In the genomic region with DNA sequence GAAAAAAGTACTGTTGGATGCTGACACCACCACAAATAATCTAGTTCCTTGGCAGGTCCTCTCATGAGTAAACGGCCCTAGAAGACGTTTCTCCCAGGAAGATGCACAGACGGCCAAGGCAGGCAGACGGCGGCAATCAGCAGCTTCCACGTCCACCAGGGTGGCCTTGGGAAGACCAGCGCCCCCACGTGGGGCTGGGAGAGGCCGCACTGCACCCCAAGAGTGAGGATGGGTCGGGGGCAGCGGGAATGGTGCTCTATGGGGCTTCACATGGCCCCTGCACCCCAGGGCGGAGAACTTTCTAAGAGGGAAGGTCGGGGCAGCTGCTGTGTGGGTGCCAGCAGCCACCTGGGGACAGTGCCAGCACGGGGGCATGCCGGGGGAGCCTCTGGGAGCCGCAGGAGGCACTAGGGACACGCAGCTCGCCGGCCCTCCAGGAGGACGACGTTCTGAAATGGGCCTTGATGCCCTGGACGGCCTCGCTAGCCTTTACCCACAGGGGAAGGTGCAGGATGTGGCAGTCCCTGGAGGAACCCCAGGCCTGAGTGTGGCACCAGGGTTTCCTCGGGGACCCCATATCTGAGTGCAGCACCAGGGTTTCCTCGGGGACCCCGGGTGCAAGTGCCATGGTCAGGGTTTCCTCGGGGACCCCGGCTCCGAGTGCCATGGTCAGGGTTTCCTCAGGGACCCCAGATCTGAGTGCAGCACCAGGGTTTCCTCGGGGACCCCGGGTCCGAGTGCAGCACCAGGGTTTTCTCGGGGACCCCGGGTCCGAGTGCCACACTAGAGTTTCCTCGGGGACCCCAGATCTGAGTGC, we compare ENCODE assay signal across 1 cellular context.
A peak's percentile ranks its signal among the peaks of the same experiment; 100 is the strongest.
TF ChIP-seq lines count a peak whose summit lies in the region.

No MANE protein-coding gene starts in this region.

TF ChIP-seq in H1, 55 proteins besides CTCF, POLR2A, EP300 and RAD21:
- TF ChIP-seq, protein P1, sequence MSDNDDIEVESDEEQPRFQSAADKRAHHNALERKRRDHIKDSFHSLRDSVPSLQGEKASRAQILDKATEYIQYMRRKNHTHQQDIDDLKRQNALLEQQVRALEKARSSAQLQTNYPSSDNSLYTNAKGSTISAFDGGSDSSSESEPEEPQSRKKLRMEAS (IDR thresholded peaks at IDR 0.05), result 0 out of 2 replicates have a peak, but pooled peaks have one; percentile 9
- peak; percentile 6 for TF ChIP-seq NANOG (IDR thresholded peaks at IDR 0.05; ENCODE audit: insufficient read depth, low read depth, low read length, poor library complexity, severe bottlenecking)
- no peak for TF ChIP-seq CREB1 (IDR thresholded peaks at IDR 0.05)
TF ChIP-seq in H1: peak in this region for 2.
